In genomic region chr1:193753038-193753756, GRCh38 we compare ENCODE assay signal across 27 cellular contexts.
"Had no signal": no experiment of that assay in that cellular context is flagged by ENCODE, and none has a peak within 500 bp of the region (broad histone marks: within the 10 kb centered on the region; RNA-seq: fewer than 3 reads in every experiment).

No MANE protein-coding gene starts in this region.

- H3K36me3 ChIP-seq: esophagus muscularis mucosa, lower lobe of right lung, ovary, upper lobe of left lung, vagina had no signal

- H3K27ac ChIP-seq: esophagus muscularis mucosa, lower lobe of right lung, ovary, upper lobe of left lung, vagina, VCaP had no signal

- H3K4me3 Mint-ChIP-seq: activated naive CD4-positive, alpha-beta T cell treated with anti-CD3 and anti-CD28 coated beads, Interleukin-2, amount 50 U/mL, for 24 hours; central memory CD8-positive, alpha-beta T cell; natural killer cell treated with Interleukin-12 subunit alpha and Interleukin-12 subunit beta and Interleukin-15 and Interleukin-18, amount 100 ng/mL, for 72 hours; stimulated activated memory B cell treated with anti-CD40 and anti-IgM and Interleukin-4, amounts not matched to agents 10 μg/mL and 1 μg/mL and 100 μg/mL, for 72 hours; stimulated activated naive CD8-positive, alpha-beta T cell treated with anti-CD3 and anti-CD28 coated beads, Interleukin-15, amount 100 ng/mL, for 72 hours; T-helper 1 cell treated with Interleukin-12 subunit alpha and Interleukin-12 subunit beta and Interleukin-4 antibody, amounts not matched to agents 30 μg/mL and 1 μg/mL, for 36 hours had no signal

- H3K27ac Mint-ChIP-seq: activated naive CD4-positive, alpha-beta T cell treated with anti-CD3 and anti-CD28 coated beads, Interleukin-2, amount 50 U/mL, for 24 hours; natural killer cell treated with Interleukin-12 subunit alpha and Interleukin-12 subunit beta and Interleukin-15 and Interleukin-18, amount 100 ng/mL, for 72 hours; progenitor cell of endocrine pancreas; stimulated activated memory B cell treated with anti-CD40 and anti-IgM and Interleukin-4, amounts not matched to agents 10 μg/mL and 1 μg/mL and 100 μg/mL, for 72 hours; T-helper 1 cell treated with Interleukin-12 subunit alpha and Interleukin-12 subunit beta and Interleukin-4 antibody, amounts not matched to agents 30 μg/mL and 1 μg/mL, for 36 hours had no signal

- H3K9me3 ChIP-seq: esophagus muscularis mucosa, lower lobe of right lung, mucosa of descending colon, ovary, upper lobe of left lung, vagina had no signal

- H3K36me3 Mint-ChIP-seq: activated naive CD4-positive, alpha-beta T cell treated with anti-CD3 and anti-CD28 coated beads, Interleukin-2, amount 50 U/mL, for 24 hours; natural killer cell treated with Interleukin-12 subunit alpha and Interleukin-12 subunit beta and Interleukin-15 and Interleukin-18, amount 100 ng/mL, for 72 hours; stimulated activated memory B cell treated with anti-CD40 and anti-IgM and Interleukin-4, amounts not matched to agents 10 μg/mL and 1 μg/mL and 100 μg/mL, for 72 hours had no signal

- H3K4me2 ChIP-seq: smooth muscle cell had no signal

- H3K27me3 Mint-ChIP-seq: activated naive CD4-positive, alpha-beta T cell treated with anti-CD3 and anti-CD28 coated beads, Interleukin-2, amount 50 U/mL, for 24 hours; natural killer cell treated with Interleukin-12 subunit alpha and Interleukin-12 subunit beta and Interleukin-15 and Interleukin-18, amount 100 ng/mL, for 72 hours; progenitor cell of endocrine pancreas; stimulated activated memory B cell treated with anti-CD40 and anti-IgM and Interleukin-4, amounts not matched to agents 10 μg/mL and 1 μg/mL and 100 μg/mL, for 72 hours; stimulated activated naive CD8-positive, alpha-beta T cell treated with anti-CD3 and anti-CD28 coated beads, Interleukin-15, amount 100 ng/mL, for 72 hours had no signal

- H3K4me1 ChIP-seq: esophagus muscularis mucosa, lower lobe of right lung, upper lobe of left lung, vagina had no signal

- H3K4me3 ChIP-seq: esophagus muscularis mucosa, lower lobe of right lung, mucosa of descending colon, ovary, smooth muscle cell, upper lobe of left lung, vagina had no signal

- ATAC-seq: lower lobe of right lung; mucosa of descending colon; natural killer cell treated with Interleukin-12 subunit alpha and Interleukin-12 subunit beta and Interleukin-15 and Interleukin-18, amount 100 ng/mL, for 72 hours; stimulated activated memory B cell treated with anti-CD40 and anti-IgM and Interleukin-4, amounts not matched to agents 10 μg/mL and 1 μg/mL and 100 μg/mL, for 72 hours; stimulated activated naive CD8-positive, alpha-beta T cell treated with anti-CD3 and anti-CD28 coated beads, Interleukin-15, amount 100 ng/mL, for 72 hours had no signal

- H3K27me3 ChIP-seq: esophagus muscularis mucosa, ovary, upper lobe of left lung, vagina had no signal

- H3K4me1 Mint-ChIP-seq: activated naive CD4-positive, alpha-beta T cell treated with anti-CD3 and anti-CD28 coated beads, Interleukin-2, amount 50 U/mL, for 24 hours; central memory CD8-positive, alpha-beta T cell; stimulated activated memory B cell treated with anti-CD40 and anti-IgM and Interleukin-4, amounts not matched to agents 10 μg/mL and 1 μg/mL and 100 μg/mL, for 72 hours; stimulated activated naive CD8-positive, alpha-beta T cell treated with anti-CD3 and anti-CD28 coated beads, Interleukin-15, amount 100 ng/mL, for 72 hours had no signal

- H3K9me3 Mint-ChIP-seq: central memory CD8-positive, alpha-beta T cell; natural killer cell treated with Interleukin-12 subunit alpha and Interleukin-12 subunit beta and Interleukin-15 and Interleukin-18, amount 100 ng/mL, for 72 hours; stimulated activated memory B cell treated with anti-CD40 and anti-IgM and Interleukin-4, amounts not matched to agents 10 μg/mL and 1 μg/mL and 100 μg/mL, for 72 hours had no signal

- DNase-seq: activated CD4-positive, alpha-beta T cell treated with anti-CD3 and anti-CD28 coated beads for 4 hours; activated CD4-positive, alpha-beta T cell treated with anti-CD3 and anti-CD28 coated beads, Interleukin-2, amount 50 U/mL, for 4 hours; anterior cingulate cortex; dermis blood vessel endothelial cell; effector CD4-positive, alpha-beta T cell; foreskin melanocyte; lower lobe of right lung; mucosa of descending colon; ovary; retina; stimulated activated CD4-positive, alpha-beta T cell treated with anti-CD3 and anti-CD28 coated beads, Interleukin-1b, Interleukin-23, amount 100 ng/mL, for 48 hours; stimulated activated CD4-positive, alpha-beta T cell treated with anti-CD3 and anti-CD28 coated beads, Interleukin-4, amount 100 ng/mL, for 4 hours; stimulated activated CD8-positive, alpha-beta memory T cell treated with anti-CD3 and anti-CD28 coated beads, Interleukin-4, amount 100 ng/mL, for 48 hours; stimulated activated naive CD8-positive, alpha-beta T cell treated with anti-CD3 and anti-CD28 coated beads, Interleukin-15, amount 100 ng/mL, for 72 hours; substantia nigra; T-helper 9 cell; upper lobe of left lung had no signal
